In the genomic region with DNA sequence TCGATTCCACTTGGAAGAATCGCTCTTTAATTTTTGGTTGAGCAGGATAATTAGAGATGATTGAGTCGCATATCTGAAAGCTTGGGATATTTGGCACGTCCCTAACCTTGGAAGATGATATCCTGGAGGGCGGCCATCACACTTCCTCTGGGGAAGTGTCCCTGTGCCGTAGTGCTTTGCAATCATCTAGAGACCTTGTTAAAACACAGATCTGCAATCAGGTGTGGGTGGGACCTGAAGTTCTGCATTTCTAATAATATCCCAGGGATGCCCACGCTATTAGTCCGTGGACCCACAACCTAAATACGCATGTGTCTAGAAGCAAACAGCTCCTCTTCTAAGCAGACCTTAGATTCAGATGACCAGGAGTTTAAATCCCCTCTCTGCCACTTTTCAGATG, we compare ENCODE assay signal across 1 cellular context.
TF ChIP-seq lines count a peak whose summit lies in the region.

No MANE protein-coding gene starts in this region.

TF ChIP-seq in endothelial cell of umbilical vein, 7 proteins besides CTCF, POLR2A, EP300 and RAD21:
- no peak for TF ChIP-seq EZH2 (IDR thresholded peaks at IDR 0.05; ENCODE audit: borderline replicate concordance, low read depth, low read length, severe bottlenecking)
- TF ChIP-seq JUN (IDR thresholded peaks at IDR 0.05; ENCODE audit: borderline replicate concordance, insufficient read depth, insufficient read length, low read depth), result no peak
- no peak for TF ChIP-seq FOS (IDR thresholded peaks at IDR 0.05; ENCODE audit: borderline replicate concordance, insufficient read depth, low read length)
- TF ChIP-seq GATA2 (IDR thresholded peaks at IDR 0.05; ENCODE audit: insufficient read depth, insufficient read length, low read depth, low read length), result no peak
- TF ChIP-seq, protein P1, sequence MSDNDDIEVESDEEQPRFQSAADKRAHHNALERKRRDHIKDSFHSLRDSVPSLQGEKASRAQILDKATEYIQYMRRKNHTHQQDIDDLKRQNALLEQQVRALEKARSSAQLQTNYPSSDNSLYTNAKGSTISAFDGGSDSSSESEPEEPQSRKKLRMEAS (IDR thresholded peaks at IDR 0.05; ENCODE audit: insufficient read depth, insufficient read length), result no peak
- TF ChIP-seq POLR2AphosphoS5 (IDR thresholded peaks at IDR 0.05; ENCODE audit: insufficient read depth, low read depth, low read length), result no peak
- no peak for TF ChIP-seq MYC (IDR thresholded peaks at IDR 0.05; ENCODE audit: low read depth, low read length)
TF ChIP-seq in endothelial cell of umbilical vein: peak in this region for 0.
